In the genomic region with DNA sequence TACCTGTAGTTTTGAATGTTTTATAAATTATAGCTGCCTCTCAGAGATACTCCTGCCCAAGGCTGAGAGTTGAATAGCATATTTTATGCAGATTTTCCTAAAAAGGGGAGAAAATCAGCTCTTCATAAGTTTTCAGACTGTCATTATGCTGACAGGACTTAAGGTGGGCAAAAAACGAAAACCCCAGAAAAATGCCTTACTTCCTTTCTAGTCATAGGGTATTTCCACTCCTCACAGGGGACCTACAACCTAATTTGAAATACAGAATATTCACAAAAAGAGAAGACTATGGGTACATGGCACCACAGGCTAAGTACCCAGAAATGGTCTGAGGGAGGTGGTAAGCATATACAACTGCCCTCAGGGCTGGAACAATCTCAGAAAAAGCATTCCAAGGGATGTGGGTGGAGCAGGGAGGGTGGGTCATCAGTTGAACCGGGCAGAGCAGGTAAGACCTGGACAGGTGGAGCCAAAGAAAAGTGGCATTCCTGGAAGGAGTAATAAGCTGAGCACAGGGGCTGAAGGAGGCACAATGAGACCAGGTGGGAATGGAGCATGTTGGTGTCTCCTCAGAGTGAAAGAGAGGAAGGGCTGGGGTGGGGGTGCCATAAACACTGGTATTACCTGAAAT, we compare ENCODE assay signal across 15 cellular contexts. TPM values are rescaled to one million over a fixed set of nuclear protein-coding genes. Genes with fewer than 3 reads are reported as not detected.
A peak's percentile ranks its signal among the peaks of the same experiment; 100 is the strongest.
DNase-seq lines count a peak whose midpoint lies in the region; ATAC-seq, FAIRE-seq and TF ChIP-seq lines count a peak whose summit lies in the region.
"Had no signal": no experiment of that assay in that cellular context is flagged by ENCODE, and none has a peak within 500 bp of the region (broad histone marks: within the 10 kb centered on the region; RNA-seq: fewer than 3 reads in every experiment).

No MANE protein-coding gene starts in this region.

- H3K4me3 ChIP-seq in pancreas (no peak overlapping the region), H7 (ENCODE audit: insufficient read depth, low read depth, low read length) (no peak overlapping the region), uterus (no peak overlapping the region)
- H3K4me3 ChIP-seq: GM23338, prostate gland had no signal

- H3K27me3 ChIP-seq in pancreas (no peaks in the 10 kb centered on the region), H7 (ENCODE audit: control insufficient read depth, insufficient read depth, low read length) (no peaks in the 10 kb centered on the region), uterus (no peaks in the 10 kb centered on the region)

- TF ChIP-seq POLR2A in uterus (IDR thresholded peaks at IDR 0.05): no peak

- H3K27me3 Mint-ChIP-seq in Calu3 (ENCODE audit: unreplicated experiment) (no peaks in the 10 kb centered on the region), endothelial cell (ENCODE audit: unreplicated experiment) (peaks cover 3% of the 10 kb centered on the region)
- H3K27me3 Mint-ChIP-seq: dendritic cell treated with granulocyte-macrophage colony-stimulating factor and Interleukin-4, amounts not matched to agents 40 ng/mL and 50 ng/mL, for 4 days had no signal

- peak overlapping the region; percentile 83 for H3K27ac Mint-ChIP-seq in Calu3 (ENCODE audit: unreplicated experiment)
- H3K27ac Mint-ChIP-seq in endothelial cell (ENCODE audit: unreplicated experiment): peak overlapping the region; percentile 2
- H3K27ac Mint-ChIP-seq: dendritic cell treated with granulocyte-macrophage colony-stimulating factor and Interleukin-4, amounts not matched to agents 40 ng/mL and 50 ng/mL, for 4 days; GM23338 had no signal

- H3K4me1 ChIP-seq in pancreas (no peaks in the 10 kb centered on the region), uterus (no peaks in the 10 kb centered on the region)
- H3K4me1 ChIP-seq: prostate gland had no signal

- H3K27ac ChIP-seq in pancreas: no peak overlapping the region
- no peak overlapping the region for H3K27ac ChIP-seq in uterus
- H3K27ac ChIP-seq: prostate gland had no signal

- H3K9me3 Mint-ChIP-seq in Calu3 (ENCODE audit: low read depth, unreplicated experiment): no peaks in the 10 kb centered on the region
- no peaks in the 10 kb centered on the region for H3K9me3 Mint-ChIP-seq in endothelial cell (ENCODE audit: unreplicated experiment)
- H3K9me3 Mint-ChIP-seq: dendritic cell treated with granulocyte-macrophage colony-stimulating factor and Interleukin-4, amounts not matched to agents 40 ng/mL and 50 ng/mL, for 4 days; GM23338 had no signal

- H3K4me1 Mint-ChIP-seq in Calu3 (ENCODE audit: low read depth, unreplicated experiment) (peaks cover 30% of the 10 kb centered on the region), endothelial cell (ENCODE audit: unreplicated experiment) (peaks cover under 1% of the 10 kb centered on the region)

- ATAC-seq in HG02870 (IDR thresholded peaks at IDR 0.05; ENCODE audit: unreplicated experiment) (peak; percentile 36), pancreas (peak in 3 of 4 donors; percentile 11 to 29 (median 23)), left cardiac atrium (no peak), left lobe of liver (no peak)
- ATAC-seq: GM23338 had no signal

- H3K4me3 Mint-ChIP-seq in Calu3 (ENCODE audit: low read depth, unreplicated experiment) (no peak overlapping the region), endothelial cell (ENCODE audit: unreplicated experiment) (no peak overlapping the region)
- H3K4me3 Mint-ChIP-seq: dendritic cell treated with granulocyte-macrophage colony-stimulating factor and Interleukin-4, amounts not matched to agents 40 ng/mL and 50 ng/mL, for 4 days; GM23338 had no signal

- CTCF ChIA-PET in Calu3 (lab: Charles Lee): interaction anchor here (2.4 kb wide), 1 partner anchor 10 kb away, joined by 10 read pairs; a partner anchor contains a TSS

- intact Hi-C loops in Calu3 (cut with micrococcal nuclease; ENCODE audit: unreplicated experiment) (no loop called here), pancreas (cut with DNase I) (no loop called here), left cardiac atrium (cut with DNase I) (no loop called here), uterus (cut with DNase I; ENCODE audit: low total_unique reads) (no loop called here)

- DNase-seq in Calu3 (peak; percentile 57), endothelial cell (ENCODE audit: low spot score) (no peak), pancreas (no peak), H7 (no peak), left cardiac atrium (no peak), left lobe of liver (ENCODE audit: low spot score) (no peak), uterus (no peak)
- DNase-seq: C1 segment of cervical spinal cord, Kasumi-1, NCI-H2029 had no signal

- WGBS in pancreas, 2 donors: 40 to 55% methylated on average over 2 of the region's 2 CpGs

- BruUV-seq in Calu3 (replicated peaks; lab: Mats Ljungman, UMichigan): no TSS peak

- TF ChIP-seq CTCF in Calu3 (IDR thresholded peaks at IDR 0.05; ENCODE audit: unreplicated experiment) (no peak), endothelial cell (IDR thresholded peaks at IDR 0.05; ENCODE audit: unreplicated experiment) (no peak), pancreas (IDR thresholded peaks at IDR 0.05) (no peak), uterus (IDR thresholded peaks at IDR 0.05) (no peak)

- H3K36me3 Mint-ChIP-seq in Calu3 (ENCODE audit: insufficient read depth, unreplicated experiment) (peaks cover 11% of the 10 kb centered on the region), endothelial cell (ENCODE audit: low read depth, unreplicated experiment) (no peaks in the 10 kb centered on the region)

- H3K36me3 ChIP-seq in pancreas (no peaks in the 10 kb centered on the region), H7 (replicated peaks; ENCODE audit: control insufficient read depth, insufficient read depth, low read length) (no peaks in the 10 kb centered on the region), uterus (no peaks in the 10 kb centered on the region)
- H3K36me3 ChIP-seq: prostate gland had no signal

- no peak for FAIRE-seq in pancreas (lab: Jason Lieb, UNC)
- FAIRE-seq: TTC549 had no signal

- H3K9me3 ChIP-seq in pancreas: no peaks in the 10 kb centered on the region
- H3K9me3 ChIP-seq in uterus: no peaks in the 10 kb centered on the region
- H3K9me3 ChIP-seq: prostate gland had no signal

RNA-seq across cellular contexts. Expression of a gene that starts 10.6 kb away (rescaled TPM):
- total RNA-seq in Calu3 (2022): 49.5 and 50.4 TPM in 2 replicates
- total RNA-seq in endothelial cell (ENCODE audit: unreplicated experiment): 36.0 TPM
- total RNA-seq in pancreas: 10 to 100 TPM in 4 of 6 donors, 1 to 10 TPM in 2; 8.5 to 16.0 (median 10.4) TPM
- 10 to 100 TPM in 1 of 2 donors, 1 to 10 TPM in 1; 6.3 to 10.7 TPM for polyA plus RNA-seq in pancreas
- 25.5 and 30.9 TPM in 2 replicates for total RNA-seq in H7 (2014; rRNA removed; shearing (Covaris generic))
- 10 to 100 TPM; 21.4 to 35.2 TPM for total RNA-seq in left cardiac atrium
- 12.1 TPM for total RNA-seq in left lobe of liver
- total RNA-seq in uterus: 10 to 100 TPM; 12.9 to 45.6 (median 39.5) TPM

RNA-seq across cellular contexts. Expression of a gene that starts 16.3 kb away (rescaled TPM):
- total RNA-seq in Calu3 (2022) (35.2 and 44.2 TPM in 2 replicates), endothelial cell (ENCODE audit: unreplicated experiment) (51.0 TPM), pancreas (10 to 100 TPM in 3 of 6 donors, 1 to 10 TPM in 3; 7.2 to 20.2 (median 9.9) TPM), left cardiac atrium (10 to 100 TPM; 10.8 to 19.0 TPM), left lobe of liver (37.5 TPM), uterus (10 to 100 TPM in 3 of 4 donors, 1 to 10 TPM in 1; 2.0 to 30.9 (median 22.3) TPM)
- 10 to 100 TPM in 1 of 2 donors, 1 to 10 TPM in 1; 8.2 to 14.2 TPM for polyA plus RNA-seq in pancreas
- 1.8 and 3.4 TPM in 2 replicates for total RNA-seq in H7 (2014; rRNA removed; shearing (Covaris generic))

RNA-seq across cellular contexts. Expression of a gene that starts 17.8 kb away (rescaled TPM):
- total RNA-seq in Calu3 (2022) (64.5 and 71.1 TPM in 2 replicates), endothelial cell (ENCODE audit: unreplicated experiment) (71.9 TPM), pancreas (10 to 100 TPM; 44.2 to 66.9 (median 59.0) TPM), left cardiac atrium (10 to 100 TPM; 73.8 to 80.8 TPM), left lobe of liver (479 TPM), uterus (10 to 100 TPM; 22.3 to 54.1 (median 37.6) TPM)
- 100 to 1,000 TPM in 1 of 2 donors, 10 to 100 TPM in 1; 99.3 to 110 TPM for polyA plus RNA-seq in pancreas
- total RNA-seq in H7 (2014; rRNA removed; shearing (Covaris generic)): 12.8 and 15.7 TPM in 2 replicates

Comparison
In these comparisons a context has a peak if more than half of its experiments do, and no peak if none do; other contexts are left out.
1. ATAC-seq: peak in HG02870 (single experiment) and pancreas (3 of 4); none in left cardiac atrium (0 of 2) and left lobe of liver (single experiment).